Comparison of ENCODE assay signal across 8 cellular contexts in the genomic region with DNA sequence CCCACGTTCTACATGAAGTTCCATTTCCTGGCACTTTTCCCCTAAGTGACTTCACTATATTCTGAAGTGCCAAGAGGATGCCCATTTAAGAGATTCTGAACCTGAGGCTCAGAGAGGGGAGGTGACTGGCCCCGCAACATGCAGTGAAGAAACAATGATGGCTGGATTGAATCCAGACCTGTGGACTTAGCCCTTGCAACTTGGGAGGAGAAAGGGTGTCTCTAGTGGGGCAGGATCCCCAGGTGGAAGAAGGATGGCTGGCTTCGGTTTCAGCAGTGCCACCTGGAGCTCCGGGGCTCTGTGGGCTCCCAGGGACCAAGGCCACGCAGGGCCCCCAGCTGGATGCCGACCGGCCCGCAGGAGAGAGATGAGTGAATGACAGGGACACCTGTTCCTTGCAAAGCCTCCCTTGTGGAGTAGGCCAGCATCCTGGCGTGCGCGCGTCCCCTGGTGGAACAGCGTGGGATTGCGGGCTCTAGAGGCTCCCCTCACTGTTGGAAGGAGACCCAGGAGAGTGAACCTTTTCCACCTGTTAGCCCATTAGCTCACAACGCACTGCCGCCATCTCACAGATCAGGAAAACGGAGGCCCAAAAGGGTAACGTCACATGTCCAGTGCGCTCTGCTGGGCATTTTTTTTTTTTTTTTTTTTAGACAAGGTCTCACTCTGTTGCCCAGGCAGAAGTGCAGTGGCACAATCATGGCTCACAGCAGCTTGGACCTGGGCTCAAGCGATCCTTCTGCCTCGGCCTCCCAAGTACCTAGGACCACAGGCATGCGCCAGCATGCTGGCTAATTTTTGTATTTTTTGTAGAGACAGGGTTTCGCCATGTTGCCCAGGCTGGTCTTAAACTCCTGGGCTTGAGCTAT.
DNase-seq lines count a peak whose midpoint lies in the region; ATAC-seq and TF ChIP-seq lines count a peak whose summit lies in the region.

No MANE protein-coding gene starts in this region.

- H3K9ac ChIP-seq in parathyroid adenoma, result no peak overlapping the region

- TF ChIP-seq CTCF in Caco-2 (IDR thresholded peaks at IDR 0.05; ENCODE audit: insufficient read depth in 1 of 2, low read depth in 1 of 2, low read length in 1 of 2, severe bottlenecking in 1 of 2, unreplicated experiment in 1 of 2) (peak; percentile 86 to 98), Panc1 (IDR thresholded peaks at IDR 0.05) (peak; percentile 94), parathyroid adenoma (IDR thresholded peaks at IDR 0.05) (peak; percentile 57), vagina (IDR thresholded peaks at IDR 0.05) (peak; percentile 40 to 63 (median 62))

- no peaks in the 10 kb centered on the region for H3K79me2 ChIP-seq in parathyroid adenoma

- BruUV-seq in Caco-2 (replicated peaks; lab: Mats Ljungman, UMichigan) (no TSS peak), Panc1 (replicated peaks; lab: Mats Ljungman, UMichigan) (no TSS peak)

- TF ChIP-seq POLR2A in vagina (IDR thresholded peaks at IDR 0.05), result no peak

- H3K27me3 Mint-ChIP-seq in Caco-2 (ENCODE audit: insufficient read depth, unreplicated experiment), result no peaks in the 10 kb centered on the region
- H3K27me3 Mint-ChIP-seq in activated T-helper 1 cell treated with anti-CD3 and anti-CD28 coated beads, Interleukin-12 subunit alpha, Interleukin-12 subunit beta, Interleukin-2, Interleukin-4 antibody, amounts not matched to agents 30 ng/mL and 10 ng/mL and 1 ng/mL, durations not matched to agents 14 hours and 24 hours and 36 hours (ENCODE audit: insufficient read depth), result no peaks in the 10 kb centered on the region

- peak; percentile 76 to 87 for DNase-seq in Caco-2
- DNase-seq in HK-2 (ENCODE audit: unreplicated experiment), result peak; percentile 66
- DNase-seq in Panc1 (ENCODE audit: low read depth, low spot score), result no peak
- DNase-seq in activated T-helper 1 cell treated with anti-CD3 and anti-CD28 coated beads, Interleukin-12 subunit alpha, Interleukin-12 subunit beta, Interleukin-2, Interleukin-4 antibody, amounts not matched to agents 30 ng/mL and 10 ng/mL and 1 ng/mL, durations not matched to agents 14 hours and 24 hours and 36 hours (ENCODE audit: low spot score), result peak; percentile 65
- peak; percentile 12 for DNase-seq in fibroblast of the conjunctiva (ENCODE audit: low read depth)
- DNase-seq in vagina (ENCODE audit: extremely low spot score in 2 of 2), result no peak
- DNase-seq in NCI-H226, result no peak

- H3K4me3 ChIP-seq in Caco-2 (ENCODE audit: low read depth, low read length) (no peak overlapping the region), Panc1 (ENCODE audit: low read depth in 2 of 2, low read length in 2 of 2) (no peak overlapping the region), parathyroid adenoma (ENCODE audit: low read depth, low read length) (no peak overlapping the region), vagina (no peak overlapping the region)

- ATAC-seq in Panc1, result peak; percentile 93

- no peak overlapping the region for H3K4me2 ChIP-seq in parathyroid adenoma (ENCODE audit: low read length)

- POLR2A ChIA-PET in Caco-2 (lab: Charles Lee) (no interaction called here), Panc1 (lab: Charles Lee) (interaction anchor here (0.6 kb wide), 1 partner anchor 127 kb away, joined by 5 read pairs; no protein-coding TSS in a partner anchor)

- no peaks in the 10 kb centered on the region for H3K9me3 Mint-ChIP-seq in Caco-2 (ENCODE audit: unreplicated experiment)
- H3K9me3 Mint-ChIP-seq in activated T-helper 1 cell treated with anti-CD3 and anti-CD28 coated beads, Interleukin-12 subunit alpha, Interleukin-12 subunit beta, Interleukin-2, Interleukin-4 antibody, amounts not matched to agents 30 ng/mL and 10 ng/mL and 1 ng/mL, durations not matched to agents 14 hours and 24 hours and 36 hours, result no peaks in the 10 kb centered on the region

- H2AFZ ChIP-seq in parathyroid adenoma, result no peak overlapping the region

- H3K27me3 ChIP-seq in Caco-2 (replicated peaks; ENCODE audit: control insufficient read depth, insufficient read depth, low read length) (no peaks in the 10 kb centered on the region), Panc1 (ENCODE audit: control insufficient read depth, insufficient read depth, low read length) (no peaks in the 10 kb centered on the region), parathyroid adenoma (ENCODE audit: control insufficient read depth, insufficient read depth, low read length) (no peaks in the 10 kb centered on the region), vagina (no peaks in the 10 kb centered on the region)

- in situ Hi-C loops in Panc1 (cut with HindIII; ENCODE audit: low pct_unique_long_range_greater_than_20kb, low sequenced_read_pairs), result no loop called here

- H3K27ac Mint-ChIP-seq in Caco-2 (ENCODE audit: unreplicated experiment), result no peak overlapping the region
- peak overlapping the region; percentile 44 for H3K27ac Mint-ChIP-seq in activated T-helper 1 cell treated with anti-CD3 and anti-CD28 coated beads, Interleukin-12 subunit alpha, Interleukin-12 subunit beta, Interleukin-2, Interleukin-4 antibody, amounts not matched to agents 30 ng/mL and 10 ng/mL and 1 ng/mL, durations not matched to agents 14 hours and 24 hours and 36 hours

- H3K4me1 ChIP-seq in Caco-2, result peaks cover 18% of the 10 kb centered on the region
- H3K4me1 ChIP-seq in Panc1 (ENCODE audit: control insufficient read depth, insufficient read depth, low read length), result no peaks in the 10 kb centered on the region
- H3K4me1 ChIP-seq in parathyroid adenoma, result no peaks in the 10 kb centered on the region
- H3K4me1 ChIP-seq in vagina, result peaks cover 7% of the 10 kb centered on the region

- CTCF ChIA-PET in Caco-2 (lab: Charles Lee), result interaction anchor here (0.5 to 1.9 kb wide), 9 partner anchors 24 to 357 kb away, joined by 3 to 12 read pairs (median 4); no protein-coding TSS in a partner anchor
- CTCF ChIA-PET in Panc1 (lab: Charles Lee), result interaction anchor here (0.6 to 0.7 kb wide), 4 partner anchors 111 to 284 kb away, joined by 3 to 7 read pairs (median 4); no protein-coding TSS in a partner anchor

- no peak overlapping the region for H3K4me3 Mint-ChIP-seq in Caco-2 (ENCODE audit: unreplicated experiment)
- H3K4me3 Mint-ChIP-seq in activated T-helper 1 cell treated with anti-CD3 and anti-CD28 coated beads, Interleukin-12 subunit alpha, Interleukin-12 subunit beta, Interleukin-2, Interleukin-4 antibody, amounts not matched to agents 30 ng/mL and 10 ng/mL and 1 ng/mL, durations not matched to agents 14 hours and 24 hours and 36 hours, result no peak overlapping the region

- no peaks in the 10 kb centered on the region for H3K9me3 ChIP-seq in Caco-2
- H3K9me3 ChIP-seq in Panc1 (ENCODE audit: control insufficient read depth, insufficient read depth, low read depth, low read length), result no peaks in the 10 kb centered on the region
- no peaks in the 10 kb centered on the region for H3K9me3 ChIP-seq in parathyroid adenoma (ENCODE audit: control insufficient read depth, low read length)
- H3K9me3 ChIP-seq in vagina, result no peaks in the 10 kb centered on the region

- peaks cover 20% of the 10 kb centered on the region for H3K36me3 Mint-ChIP-seq in Caco-2 (ENCODE audit: insufficient read depth, unreplicated experiment)
- H3K36me3 Mint-ChIP-seq in activated T-helper 1 cell treated with anti-CD3 and anti-CD28 coated beads, Interleukin-12 subunit alpha, Interleukin-12 subunit beta, Interleukin-2, Interleukin-4 antibody, amounts not matched to agents 30 ng/mL and 10 ng/mL and 1 ng/mL, durations not matched to agents 14 hours and 24 hours and 36 hours (ENCODE audit: low read depth), result peaks cover 3% of the 10 kb centered on the region

- intact Hi-C loops in Caco-2 (cut with micrococcal nuclease; ENCODE audit: unreplicated experiment) (loop anchor here (1.0 kb wide), 1 partner anchor 119 kb away; no protein-coding TSS in a partner anchor), Panc1 (cut with micrococcal nuclease; ENCODE audit: unreplicated experiment) (no loop called here), vagina (cut with DNase I) (no loop called here)
- intact Hi-C loops in activated T-helper 1 cell treated with anti-CD3 and anti-CD28 coated beads, Interleukin-12 subunit alpha, Interleukin-12 subunit beta, Interleukin-2, Interleukin-4 antibody, amounts not matched to agents 30 ng/mL and 10 ng/mL and 1 ng/mL, durations not matched to agents 14 hours and 24 hours and 36 hours (cut with micrococcal nuclease), result loop anchor here (1.0 to 2.0 kb wide), 2 partner anchors 104 to 119 kb away; a partner anchor contains a TSS

- peaks cover 10% of the 10 kb centered on the region for H3K4me1 Mint-ChIP-seq in Caco-2 (ENCODE audit: low read depth, unreplicated experiment)
- H3K4me1 Mint-ChIP-seq in activated T-helper 1 cell treated with anti-CD3 and anti-CD28 coated beads, Interleukin-12 subunit alpha, Interleukin-12 subunit beta, Interleukin-2, Interleukin-4 antibody, amounts not matched to agents 30 ng/mL and 10 ng/mL and 1 ng/mL, durations not matched to agents 14 hours and 24 hours and 36 hours (ENCODE audit: low read depth), result peaks cover 55% of the 10 kb centered on the region

- H3K36me3 ChIP-seq in Caco-2 (ENCODE audit: control insufficient read depth, insufficient read depth, low read length) (no peaks in the 10 kb centered on the region; the same call in 1 of the 2 replicates), Panc1 (ENCODE audit: control insufficient read depth, insufficient read depth, low read length) (no peaks in the 10 kb centered on the region), parathyroid adenoma (ENCODE audit: control insufficient read depth, insufficient read depth, low read length) (no peaks in the 10 kb centered on the region), vagina (no peaks in the 10 kb centered on the region)

- H3K27ac ChIP-seq in Panc1 (ENCODE audit: low read length) (no peak overlapping the region), parathyroid adenoma (no peak overlapping the region), vagina (no peak overlapping the region)

Comparison
In these comparisons a context has a peak if more than half of its experiments do, and no peak if none do; other contexts are left out.
1. DNase-seq: peak in Caco-2 (2 of 2), HK-2 (single experiment), activated T-helper 1 cell treated with anti-CD3 and anti-CD28 coated beads, Interleukin-12 subunit alpha, Interleukin-12 subunit beta, Interleukin-2, Interleukin-4 antibody, amounts not matched to agents 30 ng/mL and 10 ng/mL and 1 ng/mL, durations not matched to agents 14 hours and 24 hours and 36 hours (single experiment) and fibroblast of the conjunctiva (single experiment); none in Panc1 (single experiment), vagina (0 of 2) and NCI-H226 (single experiment).
2. intact Hi-C loops: an anchor here in Caco-2 (1.0 kb wide) and activated T-helper 1 cell treated with anti-CD3 and anti-CD28 coated beads, Interleukin-12 subunit alpha, Interleukin-12 subunit beta, Interleukin-2, Interleukin-4 antibody, amounts not matched to agents 30 ng/mL and 10 ng/mL and 1 ng/mL, durations not matched to agents 14 hours and 24 hours and 36 hours (1.0 to 2.0 kb wide); none called in Panc1 and vagina.
3. Peak in every context shown above with its lines, with median percentiles within 50 percentile points of each other: CTCF ChIP-seq.